ENCODE assay signal across 20 cellular contexts in the genomic region with DNA sequence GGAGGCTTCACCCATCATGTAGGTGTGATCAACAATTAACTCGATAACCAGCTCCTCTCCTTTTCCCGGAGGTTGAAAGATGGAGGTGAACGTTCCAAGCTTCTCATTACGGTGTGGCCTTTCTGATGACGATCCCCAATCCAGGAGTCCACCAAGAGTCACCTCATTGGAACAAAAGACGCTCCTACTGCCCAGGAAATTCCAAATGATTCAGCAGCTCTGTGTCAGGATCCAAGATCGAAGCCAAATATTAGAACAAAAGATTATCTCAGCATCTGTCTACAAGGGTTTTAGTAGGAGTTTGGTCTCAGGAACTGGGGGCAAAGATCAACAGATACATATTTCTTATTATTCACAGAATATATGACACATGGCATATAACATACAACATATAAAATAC.
A peak's percentile ranks its signal among the peaks of the same experiment; 100 is the strongest.
DNase-seq lines count a peak whose midpoint lies in the region; ATAC-seq, FAIRE-seq and TF ChIP-seq lines count a peak whose summit lies in the region.
"Had no signal": no experiment of that assay in that cellular context is flagged by ENCODE, and none has a peak within 500 bp of the region (broad histone marks: within the 10 kb centered on the region; RNA-seq: fewer than 3 reads in every experiment).

No MANE protein-coding gene starts in this region.

- H3K79me1 ChIP-seq in IMR-90 (ENCODE audit: low read depth in 1 of 2, low read length in 2 of 2): no peaks in the 10 kb centered on the region

- no peak overlapping the region for H3K4me2 ChIP-seq in IMR-90 (ENCODE audit: low read depth, low read length)
- H3K4me2 ChIP-seq in endothelial cell of umbilical vein (ENCODE audit: insufficient read depth, low read length): no peak overlapping the region
- no peak overlapping the region for H3K4me2 ChIP-seq in keratinocyte (ENCODE audit: control insufficient read depth, extremely low read depth, insufficient read depth, low read depth, low read length)

- no peaks in the 10 kb centered on the region for H3K79me2 ChIP-seq in endothelial cell of umbilical vein (ENCODE audit: control insufficient read depth, insufficient read depth, low read length)
- H3K79me2 ChIP-seq in keratinocyte (ENCODE audit: control insufficient read depth, insufficient read depth, low read length): no peaks in the 10 kb centered on the region

- TF ChIP-seq CTCF in heart left ventricle (IDR thresholded peaks at IDR 0.05): no peak
- TF ChIP-seq CTCF in IMR-90 (conservative IDR thresholded peaks at IDR 0.05; ENCODE audit: low read depth, low read length): no peak
- TF ChIP-seq CTCF in endothelial cell of umbilical vein (IDR thresholded peaks at IDR 0.05; ENCODE audit: extremely low read depth in 1 of 2, insufficient read depth in 1 of 2, low read depth in 1 of 2, low read length in 2 of 2): no peak
- TF ChIP-seq CTCF in keratinocyte (optimal IDR thresholded peaks at IDR 0.05 in 1 of 3, IDR thresholded peaks at IDR 0.05 in 1 of 3, conservative IDR thresholded peaks at IDR 0.05 in 1 of 3; ENCODE audit: extremely low read depth in 1 of 3, insufficient read depth in 2 of 3, low read length in 3 of 3): no peak

- H3K9me3 ChIP-seq in heart left ventricle: no peaks in the 10 kb centered on the region
- no peaks in the 10 kb centered on the region for H3K9me3 ChIP-seq in IMR-90 (ENCODE audit: control insufficient read depth, insufficient read depth, low read length)
- H3K9me3 ChIP-seq in endothelial cell of umbilical vein (replicated peaks; ENCODE audit: control insufficient read depth, insufficient read depth, low read length): no peaks in the 10 kb centered on the region
- no peaks in the 10 kb centered on the region for H3K9me3 ChIP-seq in keratinocyte (ENCODE audit: control insufficient read depth, low read depth, low read length)
- H3K9me3 ChIP-seq: MG63 had no signal

- H4K20me1 ChIP-seq in IMR-90 (ENCODE audit: insufficient read depth, low read length): no peaks in the 10 kb centered on the region
- no peaks in the 10 kb centered on the region for H4K20me1 ChIP-seq in endothelial cell of umbilical vein (replicated peaks; ENCODE audit: control insufficient read depth, extremely low read depth, insufficient read depth, low read length)
- no peaks in the 10 kb centered on the region for H4K20me1 ChIP-seq in keratinocyte (ENCODE audit: control insufficient read depth, extremely low read depth, insufficient read depth, low read length)

- H3K4me3 ChIP-seq in heart left ventricle: no peak overlapping the region
- H3K4me3 ChIP-seq in IMR-90 (ENCODE audit: insufficient read depth, low read depth, low read length): no peak overlapping the region
- no peak overlapping the region for H3K4me3 ChIP-seq in endothelial cell of umbilical vein (replicated peaks in 1 of 3; ENCODE audit: insufficient read depth in 1 of 3, low read depth in 1 of 3, low read length in 3 of 3)
- no peak overlapping the region for H3K4me3 ChIP-seq in keratinocyte (ENCODE audit: control insufficient read depth in 2 of 3, extremely low read depth in 1 of 3, insufficient read depth in 2 of 3, low read depth in 1 of 3, low read length in 3 of 3)
- H3K4me3 ChIP-seq: MG63 had no signal

- H2BK15ac ChIP-seq in IMR-90 (ENCODE audit: low read depth, low read length): no peak overlapping the region

- no peak overlapping the region for H2AK5ac ChIP-seq in IMR-90 (ENCODE audit: low read depth, low read length)

- in situ Hi-C loops in IMR-90 (cut with MboI; ENCODE audit: low sequenced_read_pairs): no loop called here

- no peak overlapping the region for H2BK5ac ChIP-seq in IMR-90 (ENCODE audit: low read depth, low read length, poor library complexity, severe bottlenecking)

- H3K56ac ChIP-seq in IMR-90 (ENCODE audit: extremely low read depth, insufficient read depth, low read length): no peak overlapping the region

- no peak overlapping the region for H3K14ac ChIP-seq in IMR-90 (replicated peaks; ENCODE audit: low read depth, low read length)

- FAIRE-seq in endothelial cell of umbilical vein (lab: Jason Lieb, UNC) (no peak), keratinocyte (lab: Jason Lieb, UNC) (peak; percentile 79)
- FAIRE-seq: GM19239, H1, HTR-8/SVneo had no signal

- H4K8ac ChIP-seq in IMR-90 (ENCODE audit: low read depth in 2 of 2, low read length in 2 of 2): no peak overlapping the region

- no peak for TF ChIP-seq POLR2A in heart left ventricle (IDR thresholded peaks at IDR 0.05)
- no peak for TF ChIP-seq POLR2A in IMR-90 (IDR thresholded peaks at IDR 0.05; ENCODE audit: low read depth, low read length)
- no peak for TF ChIP-seq POLR2A in endothelial cell of umbilical vein (IDR thresholded peaks at IDR 0.05; ENCODE audit: low read depth, low read length)

- dilution Hi-C loops in IMR-90 (cut with HindIII; ENCODE audit: low sequenced_read_pairs, unreplicated experiment): no loop called here
- dilution Hi-C loops in endothelial cell of umbilical vein (cut with MboI; ENCODE audit: extremely low pct_ligation_motif_present, low sequenced_read_pairs): no loop called here
- dilution Hi-C loops in keratinocyte (cut with MboI; ENCODE audit: extremely low pct_ligation_motif_present, low sequenced_read_pairs): no loop called here

- CTCF ChIA-PET in IMR-90 (lab: Yijun Ruan, JAX): no interaction called here
- CTCF ChIA-PET in endothelial cell of umbilical vein (lab: Charles Lee): interaction anchor here (0.6 to 1.1 kb wide), 2 partner anchors 25 to 57 kb away, joined by 3 to 4 read pairs; no protein-coding TSS in a partner anchor

- peaks cover 0 to 41% (median 5%) of the 10 kb centered on the region in 12 donors for H3K4me1 ChIP-seq in heart left ventricle
- no peaks in the 10 kb centered on the region for H3K4me1 ChIP-seq in IMR-90 (ENCODE audit: control insufficient read depth, insufficient read depth, low read length)
- peaks cover 6% of the 10 kb centered on the region for H3K4me1 ChIP-seq in endothelial cell of umbilical vein (ENCODE audit: control insufficient read depth, extremely low read depth, insufficient read depth, low read length)
- H3K4me1 ChIP-seq in keratinocyte (ENCODE audit: control insufficient read depth, extremely low read depth, insufficient read depth, low read length): peaks cover 6% of the 10 kb centered on the region

- no peak overlapping the region for H3K9ac ChIP-seq in IMR-90 (ENCODE audit: low read depth, low read length)
- no peak overlapping the region for H3K9ac ChIP-seq in endothelial cell of umbilical vein (replicated peaks; ENCODE audit: extremely low read depth, insufficient read depth, low read length)
- H3K9ac ChIP-seq in keratinocyte (ENCODE audit: control insufficient read depth, extremely low read depth, insufficient read depth, low read length): no peak overlapping the region

- POLR2A ChIA-PET in IMR-90 (lab: Charles Lee; ENCODE audit: unreplicated experiment) (no interaction called here), endothelial cell of umbilical vein (lab: Charles Lee) (no interaction called here)

- no peak for DNase-seq in heart left ventricle
- DNase-seq in left ventricle myocardium superior: no peak
- DNase-seq in IMR-90: no peak
- DNase-seq in endothelial cell of umbilical vein (ENCODE audit: low read depth, low spot score): no peak
- DNase-seq in keratinocyte (ENCODE audit: low read depth, low spot score): no peak
- DNase-seq in HUDEP-2 (lab: John Stamatoyannopoulos, UW; ENCODE audit: unreplicated experiment in 76 of 76): no peak
- DNase-seq: Calu3, DND-41, HCEC 1CT, KG1, MG63, NCI-H2029, NCI-H446, NCI-H524 treated with DMSO at 0.1 percent for 48 hours, NCI-H774, SHP77 had no signal

- TF ChIP-seq RAD21 in IMR-90 (IDR thresholded peaks at IDR 0.05; ENCODE audit: low read length): no peak

- H4K5ac ChIP-seq in IMR-90 (ENCODE audit: low read depth, low read length): no peak overlapping the region

- H2AFZ ChIP-seq in IMR-90 (replicated peaks; ENCODE audit: low read length, poor library complexity) (peak overlapping the region; percentile 41), endothelial cell of umbilical vein (ENCODE audit: low read depth, low read length) (no peak overlapping the region), keratinocyte (ENCODE audit: control insufficient read depth, low read length) (peak overlapping the region; percentile 17)

- H2AK9ac ChIP-seq in IMR-90 (replicated peaks; ENCODE audit: low read depth, low read length, poor library complexity): no peak overlapping the region

- no peak overlapping the region for H3K4ac ChIP-seq in IMR-90 (ENCODE audit: low read depth, low read length)

- 68 to 71% (median 69%) methylated on average over 6 to 7 of the region's 7 CpGs for WGBS in heart left ventricle, 4 donors
- no CpG with 5 or more reads among the region's 7 CpGs for WGBS in IMR-90 (ENCODE audit: extremely low coverage in 2 of 2, insufficient read length in 1 of 2), 2 experiments

- H3K27me3 ChIP-seq in heart left ventricle (no peaks in the 10 kb centered on the region), IMR-90 (ENCODE audit: control insufficient read depth, insufficient read depth, low read length) (peaks cover 7% of the 10 kb centered on the region; the same call in 1 of the 2 replicates), endothelial cell of umbilical vein (ENCODE audit: control insufficient read depth in 2 of 2, insufficient read depth in 2 of 2, low read length in 2 of 2) (no peaks in the 10 kb centered on the region), keratinocyte (ENCODE audit: control insufficient read depth, extremely low read depth, insufficient read depth, low read length) (no peaks in the 10 kb centered on the region)
- H3K27me3 ChIP-seq: MG63 had no signal

- no peak overlapping the region for H2BK20ac ChIP-seq in IMR-90 (ENCODE audit: low read depth, low read length)

- H3K27ac ChIP-seq in heart left ventricle (peak overlapping the region in 7 of 12 donors; percentile 4 to 67 (median 22)), IMR-90 (ENCODE audit: insufficient read depth, low read length) (no peak overlapping the region), endothelial cell of umbilical vein (ENCODE audit: insufficient read depth, low read depth, low read length) (no peak overlapping the region), keratinocyte (ENCODE audit: control insufficient read depth, insufficient read depth, low read length) (peak overlapping the region; percentile 1)

- H3K9me1 ChIP-seq in IMR-90 (ENCODE audit: insufficient read depth, low read length) (no peaks in the 10 kb centered on the region), endothelial cell of umbilical vein (replicated peaks; ENCODE audit: control insufficient read depth, extremely low read depth, insufficient read depth, low read length) (no peaks in the 10 kb centered on the region), keratinocyte (ENCODE audit: control insufficient read depth, extremely low read depth, insufficient read depth, low read length) (no peaks in the 10 kb centered on the region)

- H3K36me3 ChIP-seq in heart left ventricle: no peaks in the 10 kb centered on the region
- H3K36me3 ChIP-seq in IMR-90 (ENCODE audit: control insufficient read depth, insufficient read depth, low read length): no peaks in the 10 kb centered on the region
- no peaks in the 10 kb centered on the region for H3K36me3 ChIP-seq in endothelial cell of umbilical vein (ENCODE audit: control insufficient read depth in 2 of 2, extremely low read depth in 1 of 2, insufficient read depth in 2 of 2, low read length in 2 of 2)
- H3K36me3 ChIP-seq in keratinocyte (ENCODE audit: control insufficient read depth in 2 of 2, extremely low read depth in 1 of 2, insufficient read depth in 2 of 2, low read length in 2 of 2): no peaks in the 10 kb centered on the region
- H3K36me3 ChIP-seq: MG63 had no signal

- intact Hi-C loops in heart left ventricle (cut with DNase I) (no loop called here), left ventricle myocardium superior (cut with micrococcal nuclease) (no loop called here), IMR-90 (cut with micrococcal nuclease) (no loop called here), endothelial cell of umbilical vein (cut with micrococcal nuclease) (no loop called here)

- no peak overlapping the region for H3K18ac ChIP-seq in IMR-90 (ENCODE audit: low read depth, low read length)

- ATAC-seq in heart left ventricle (peak in 2 of 4 donors; percentile 20 to 38), left ventricle myocardium superior (no peak), IMR-90 (ENCODE audit: low read depth) (no peak), HG02870 (IDR thresholded peaks at IDR 0.05; ENCODE audit: unreplicated experiment) (no peak)

- no peak overlapping the region for H3K23ac ChIP-seq in IMR-90 (ENCODE audit: low read depth, low read length)

- H2BK120ac ChIP-seq in IMR-90 (ENCODE audit: low read depth, low read length): no peak overlapping the region

- no peak overlapping the region for H4K91ac ChIP-seq in IMR-90 (ENCODE audit: insufficient read depth, low read depth, low read length)

- BruUV-seq in IMR-90 (replicated peaks; lab: Mats Ljungman, UMichigan) (no TSS peak), endothelial cell of umbilical vein (replicated peaks; lab: Mats Ljungman, UMichigan) (no TSS peak)

Comparison
In these comparisons a context has a peak if more than half of its experiments do, and no peak if none do; other contexts are left out.
1. H3K27ac ChIP-seq: peak in heart left ventricle (7 of 12) and keratinocyte (single experiment); none in IMR-90 (single experiment) and endothelial cell of umbilical vein (single experiment).